In genomic region chr11:76742912-76743311, GRCh38 we compare ENCODE assay signal across 25 cellular contexts. TPM values are rescaled to one million over a fixed set of nuclear protein-coding genes. Genes with fewer than 3 reads are reported as not detected.
DNase-seq lines count a peak whose midpoint lies in the region; ATAC-seq and TF ChIP-seq lines count a peak whose summit lies in the region.
"Had no signal": no experiment of that assay in that cellular context is flagged by ENCODE, and none has a peak within 500 bp of the region (broad histone marks: within the 10 kb centered on the region; RNA-seq: fewer than 3 reads in every experiment).

No MANE protein-coding gene starts in this region.

- TF ChIP-seq CTCF in AG09309 (IDR thresholded peaks at IDR 0.05; ENCODE audit: control insufficient read depth, insufficient read depth, low read depth, low read length, missing control alignments), result no peak
- TF ChIP-seq CTCF in SK-N-SH (IDR thresholded peaks at IDR 0.05), result no peak
- no peak for TF ChIP-seq CTCF in fibroblast of the aortic adventitia (IDR thresholded peaks at IDR 0.05; ENCODE audit: insufficient read depth, low read length)
- TF ChIP-seq CTCF in spleen (IDR thresholded peaks at IDR 0.05 in 8 of 11, conservative IDR thresholded peaks at IDR 0.05 in 3 of 11), result no peak

- no peak overlapping the region for H3K4me3 ChIP-seq in AG09309 (ENCODE audit: control insufficient read depth, low read depth, low read length)
- no peak overlapping the region for H3K4me3 ChIP-seq in SK-N-SH (ENCODE audit: low read depth in 2 of 2, low read length in 1 of 2)
- H3K4me3 ChIP-seq in fibroblast of the aortic adventitia (ENCODE audit: low read depth, low read length), result no peak overlapping the region
- no peak overlapping the region for H3K4me3 ChIP-seq in spleen
- H3K4me3 ChIP-seq: left ventricle myocardium inferior, right atrium auricular region, SJSA1, thoracic aorta had no signal

- no peak overlapping the region for H3K9ac ChIP-seq in SK-N-SH
- H3K9ac ChIP-seq: KMS-11 had no signal

- H3K27ac ChIP-seq in SK-N-SH (ENCODE audit: low read depth in 2 of 2, low read length in 1 of 2), result no peak overlapping the region
- H3K27ac ChIP-seq in spleen, result no peak overlapping the region
- H3K27ac ChIP-seq: HL-60, KMS-11, left ventricle myocardium inferior, right atrium auricular region, RWPE1, SJSA1, thoracic aorta had no signal

- H3K4me1 ChIP-seq in SK-N-SH (ENCODE audit: control insufficient read depth in 1 of 2, insufficient read depth in 2 of 2, low read depth in 1 of 2, low read length in 1 of 2) (peaks cover 0 to 17% of the 10 kb centered on the region in 2 experiments; a peak in 1 of 4 replicates), spleen (peaks cover 0 to 20% (median 10%) of the 10 kb centered on the region in 6 donors)
- H3K4me1 ChIP-seq: right atrium auricular region, SJSA1 had no signal

- POLR2A ChIA-PET in SK-N-SH (lab: Yijun Ruan, JAX), result no interaction called here

- H3K27me3 ChIP-seq in SK-N-SH (ENCODE audit: insufficient read depth) (no peaks in the 10 kb centered on the region), spleen (replicated peaks in 1 of 7) (no peaks in the 10 kb centered on the region)
- H3K27me3 ChIP-seq: BE2C, right atrium auricular region, SJSA1 had no signal

- H3K36me3 ChIP-seq in SK-N-SH (replicated peaks in 1 of 2; ENCODE audit: control insufficient read depth in 1 of 2, insufficient read depth in 2 of 2, low read length in 1 of 2), result no peaks in the 10 kb centered on the region
- H3K36me3 ChIP-seq in spleen, result no peaks in the 10 kb centered on the region
- H3K36me3 ChIP-seq: BE2C, left ventricle myocardium inferior, right atrium auricular region, SJSA1, thoracic aorta had no signal

- no peak for ATAC-seq in GM18867 (IDR thresholded peaks at IDR 0.05; ENCODE audit: unreplicated experiment)
- ATAC-seq: activated naive CD8-positive, alpha-beta T cell treated with anti-CD3 and anti-CD28 coated beads, Interleukin-2, amount 50 U/mL, for 24 hours; CD8-positive, alpha-beta T cell had no signal

- TF ChIP-seq POLR2A in spleen (IDR thresholded peaks at IDR 0.05), result no peak

- DNase-seq in AG09309 (ENCODE audit: low read depth), result peak; percentile 37
- DNase-seq in HS-5 (ENCODE audit: low read depth), result peak; percentile 32
- DNase-seq in SK-N-SH, result no peak
- peak; percentile 50 for DNase-seq in fibroblast of the aortic adventitia (ENCODE audit: low read depth)
- no peak for DNase-seq in spleen
- no peak for DNase-seq in effector CD8-positive, alpha-beta T cell (lab: John Stamatoyannopoulos, UW)
- no peak for DNase-seq in effector CD4-positive, alpha-beta T cell
- DNase-seq: activated CD4-positive, CD25-positive, alpha-beta regulatory T cell; activated gamma-delta T cell treated with Interleukin-2 at 50 U/mL for 16 hours; activated naive CD8-positive, alpha-beta T cell treated with anti-CD3 and anti-CD28 coated beads, Interleukin-2, amount 50 U/mL, for 24 hours; activated T-cell treated with anti-CD3 and anti-CD28 coated beads, Interleukin-2, amount 50 U/mL, for 24 hours; BE2C; CD8-positive, alpha-beta T cell; left ventricle myocardium inferior; NCI-H1417; NCI-H2029; NCI-H446 treated with DMSO at 0.1 percent for 48 hours; stimulated activated CD8-positive, alpha-beta memory T cell treated with anti-CD3 and anti-CD28 coated beads, Interleukin-4, amount 100 ng/mL, for 48 hours had no signal

- no peaks in the 10 kb centered on the region for H4K20me1 ChIP-seq in SK-N-SH (ENCODE audit: insufficient read depth)

- no peaks in the 10 kb centered on the region for H3K9me2 ChIP-seq in SK-N-SH

- CTCF ChIA-PET in SK-N-SH (lab: Yijun Ruan, JAX), result interaction anchor here (0.7 to 4.6 kb wide), 9 partner anchors 9 to 176 kb away, joined by 3 to 23 read pairs (median 5); no protein-coding TSS in a partner anchor

- no peaks in the 10 kb centered on the region for H3K79me2 ChIP-seq in SK-N-SH (ENCODE audit: insufficient read depth)

- TF ChIP-seq EP300 in SK-N-SH (IDR thresholded peaks at IDR 0.05; ENCODE audit: borderline replicate concordance in 1 of 2, low read depth in 1 of 2, low read length in 1 of 2), result no peak

- TF ChIP-seq RAD21 in SK-N-SH (IDR thresholded peaks at IDR 0.05; ENCODE audit: low read length), result no peak

- WGBS in SK-N-SH (ENCODE audit: low lambda C conversion rate), result 57% methylated on average over 3 of the region's 3 CpGs
- WGBS in spleen, 5 donors, result 63 to 98% (median 95%) methylated on average over 3 of the region's 3 CpGs

- H3K4me2 ChIP-seq in SK-N-SH, result no peak overlapping the region
- H3K4me2 ChIP-seq: KMS-11 had no signal

- H2AFZ ChIP-seq in SK-N-SH (ENCODE audit: low read depth), result no peak overlapping the region

- H3F3A ChIP-seq in SK-N-SH (replicated peaks; ENCODE audit: insufficient read depth), result no peaks in the 10 kb centered on the region

- H3K9me3 ChIP-seq in SK-N-SH (no peaks in the 10 kb centered on the region), spleen (no peaks in the 10 kb centered on the region)
- H3K9me3 ChIP-seq: BE2C, left ventricle myocardium inferior, right atrium auricular region, SJSA1, thoracic aorta had no signal

- intact Hi-C loops in spleen (cut with DNase I; ENCODE audit: low total_unique reads), result no loop called here

TF ChIP-seq in SK-N-SH, 30 proteins besides CTCF, POLR2A, EP300 and RAD21:
- TF ChIP-seq RCOR1 (IDR thresholded peaks at IDR 0.05; ENCODE audit: low read length) (peak; percentile 29; the same call in 1 of the 2 replicates), YY1 (IDR thresholded peaks at IDR 0.05; ENCODE audit: low read depth) (no peak), POLR2AphosphoS5 (IDR thresholded peaks at IDR 0.05; ENCODE audit: low read depth, low read length) (peak; percentile 63; the same call in 1 of the 2 replicates), TCF12 (IDR thresholded peaks at IDR 0.05) (peak; percentile 95), ELF1 (IDR thresholded peaks at IDR 0.05) (no peak), PBX3 (IDR thresholded peaks at IDR 0.05) (peak; percentile 72), SIN3A (IDR thresholded peaks at IDR 0.05; ENCODE audit: borderline replicate concordance, low read depth, low read length) (no peak), ZBTB33 (IDR thresholded peaks at IDR 0.05; ENCODE audit: borderline replicate concordance, low read depth) (no peak), FOSL2 (IDR thresholded peaks at IDR 0.05; ENCODE audit: borderline replicate concordance, low read depth) (peak; percentile 12; the same call in 1 of the 2 replicates), FOXM1 (IDR thresholded peaks at IDR 0.05; ENCODE audit: low read depth) (no peak)

RNA-seq across cellular contexts. Expression of gene TSKU, which starts 40.2 kb away (rescaled TPM):
- polyA plus RNA-seq in SK-N-SH (2012; rRNA removed) (18.3 and 20.7 TPM in 2 replicates), spleen (1 to 10 TPM; 1.1 to 5.7 (median 1.8) TPM)
- polyA plus RNA-seq in SK-N-SH (2012; cell fraction: cytosol; rRNA removed), result 8.1 and 14.3 TPM in 2 replicates
- 8.7 TPM in 2 replicates for polyA plus RNA-seq in SK-N-SH (2012; cell fraction: nucleus; rRNA removed)
- total RNA-seq in fibroblast of the aortic adventitia (ENCODE audit: low replicate concordance) (5.6 and 24.6 TPM in 2 replicates), spleen (10 to 100 TPM in 6 of 7 donors, 1 to 10 TPM in 1; 9.4 to 18.6 (median 13.1) TPM)
- total RNA-seq: CD8-positive, alpha-beta T cell had no signal

Comparison
In these comparisons a context has a peak if more than half of its experiments do, and no peak if none do; other contexts are left out.
1. DNase-seq: peak in AG09309 (single experiment), HS-5 (single experiment) and fibroblast of the aortic adventitia (single experiment); none in SK-N-SH (single experiment), spleen (single experiment), effector CD8-positive, alpha-beta T cell (single experiment) and effector CD4-positive, alpha-beta T cell (single experiment).